ENCODE assay signal across 8 cellular contexts in genomic region chr4:48340905-48341775, GRCh38. TPM values are rescaled to one million over a fixed set of nuclear protein-coding genes. Genes with fewer than 3 reads are reported as not detected.
DNase-seq lines count a peak whose midpoint lies in the region; ATAC-seq and TF ChIP-seq lines count a peak whose summit lies in the region.

Gene SLAIN2, plus strand, starts transcription at chr4:48341529. Its CDS starts 211 bp downstream, at chr4:48341740.

- CTCF ChIA-PET in PC-9 (lab: Charles Lee): interaction anchor here (0.6 to 1.1 kb wide), 5 partner anchors 11 to 573 kb away, joined by 3 to 8 read pairs (median 5); no protein-coding TSS in a partner anchor

- H3K4me3 ChIP-seq in Jurkat, Clone E6-1 (ENCODE audit: low read length): peak within 1 kb of the TSS; percentile 74
- H3K4me3 ChIP-seq in PC-9 (peak within 1 kb of the TSS; percentile 90), mucosa of stomach (ENCODE audit: low read length) (peak within 1 kb of the TSS; percentile 81)

- no peaks in the 10 kb centered on the region for H3K9me3 Mint-ChIP-seq in activated T-cell treated with anti-CD3 and anti-CD28 coated beads, Interleukin-2, amount 50 U/mL, for 24 hours

- TF ChIP-seq POLR2A in erythroblast (IDR thresholded peaks at IDR 0.05; ENCODE audit: low read length): peak; percentile 96

- H3K4me1 Mint-ChIP-seq in activated T-cell treated with anti-CD3 and anti-CD28 coated beads, Interleukin-2, amount 50 U/mL, for 24 hours (ENCODE audit: low read depth): peaks cover 61% of the 10 kb centered on the region

- H3K4me1 ChIP-seq in PC-9 (replicated peaks; ENCODE audit: insufficient read depth) (peaks cover 57% of the 10 kb centered on the region), mucosa of stomach (ENCODE audit: control insufficient read depth, insufficient read depth, low read length) (peaks cover 21% of the 10 kb centered on the region)

- no peaks in the 10 kb centered on the region for H3K9me2 ChIP-seq in PC-9 (ENCODE audit: insufficient read depth)

- no peak for TF ChIP-seq CTCF in PC-9 (conservative IDR thresholded peaks at IDR 0.05)

- DNase-seq in DMS53 treated with DMSO at 0.1 percent for 48 hours (lab: John Stamatoyannopoulos, UW; ENCODE audit: unreplicated experiment): peak; percentile 98
- DNase-seq in Jurkat, Clone E6-1 (ENCODE audit: low read depth, low spot score): peak; percentile 83
- peak; percentile 86 to 99 for DNase-seq in PC-9
- DNase-seq in activated T-cell treated with anti-CD3 and anti-CD28 coated beads, Interleukin-2, amount 50 U/mL, for 24 hours: peak; percentile 100
- peak; percentile 99 for DNase-seq in erythroblast (lab: John Stamatoyannopoulos, UW)
- peak; percentile 99 to 100 for DNase-seq in stimulated activated CD8-positive, alpha-beta memory T cell treated with anti-CD3 and anti-CD28 coated beads, Interleukin-7, amount 100 ng/mL, for 1 hour (ENCODE audit: low read depth in 2 of 2)

- H3K9me3 ChIP-seq in PC-9 (ENCODE audit: insufficient read depth, low read depth) (no peaks in the 10 kb centered on the region), mucosa of stomach (ENCODE audit: control insufficient read depth, low read length) (no peaks in the 10 kb centered on the region)

- peaks cover 50% of the 10 kb centered on the region for H3K79me2 ChIP-seq in PC-9 (ENCODE audit: low read depth)

- H2AFZ ChIP-seq in PC-9: peak within 1 kb of the TSS; percentile 93

- POLR2A ChIA-PET in PC-9 (lab: Charles Lee; ENCODE audit: unreplicated experiment): interaction anchor here (0.6 to 0.7 kb wide), 5 partner anchors 13 to 354 kb away, joined by 3 to 11 read pairs (median 7); no protein-coding TSS in a partner anchor

- ATAC-seq in GM21619 (IDR thresholded peaks at IDR 0.05; ENCODE audit: unreplicated experiment): peak; percentile 87

- peak within 1 kb of the TSS; percentile 89 for H3K9ac ChIP-seq in mucosa of stomach (ENCODE audit: low read length)

- H3K27ac Mint-ChIP-seq in activated T-cell treated with anti-CD3 and anti-CD28 coated beads, Interleukin-2, amount 50 U/mL, for 24 hours: peak within 1 kb of the TSS; percentile 98

- H3K36me3 Mint-ChIP-seq in activated T-cell treated with anti-CD3 and anti-CD28 coated beads, Interleukin-2, amount 50 U/mL, for 24 hours (ENCODE audit: low read depth): peaks cover 13% of the 10 kb centered on the region

- H3K4me2 ChIP-seq in PC-9: peak within 1 kb of the TSS; percentile 96

- intact Hi-C loops in PC-9 (cut with micrococcal nuclease; ENCODE audit: unreplicated experiment): loop anchor here (2.0 to 5.0 kb wide), 2 partner anchors 74 to 212 kb away; partner anchors contain the start of gene TEC

- peaks cover 7% of the 10 kb centered on the region; the same call in 1 of the 2 replicates for H4K20me1 ChIP-seq in PC-9 (ENCODE audit: insufficient read depth)

- H3K36me3 ChIP-seq in PC-9 (ENCODE audit: low read depth) (no peaks in the 10 kb centered on the region), mucosa of stomach (ENCODE audit: control insufficient read depth, insufficient read depth, low read length) (no peaks in the 10 kb centered on the region)

- H3K27me3 ChIP-seq in PC-9 (ENCODE audit: insufficient read depth, low read depth) (no peaks in the 10 kb centered on the region), mucosa of stomach (ENCODE audit: control insufficient read depth, insufficient read depth, low read length) (no peaks in the 10 kb centered on the region)

- peaks cover 21% of the 10 kb centered on the region for H3F3A ChIP-seq in PC-9 (ENCODE audit: insufficient read depth, low read depth)

- peak within 1 kb of the TSS; percentile 82 for H3K27ac ChIP-seq in PC-9

- BruUV-seq in PC-9 (replicated peaks; lab: Mats Ljungman, UMichigan): no TSS peak

- H3K4me3 Mint-ChIP-seq in activated T-cell treated with anti-CD3 and anti-CD28 coated beads, Interleukin-2, amount 50 U/mL, for 24 hours: peak within 1 kb of the TSS; percentile 94

- H3K27me3 Mint-ChIP-seq in activated T-cell treated with anti-CD3 and anti-CD28 coated beads, Interleukin-2, amount 50 U/mL, for 24 hours: no peaks in the 10 kb centered on the region

RNA-seq across cellular contexts. Expression of gene SLAIN2, which starts in this region (rescaled TPM):
- polyA plus RNA-seq in Jurkat, Clone E6-1 (2012; ENCODE audit: insufficient read depth, insufficient read length): 59.6 TPM
- total RNA-seq in PC-9 (2021): 31.5 and 70.4 TPM in 2 replicates

Comparison
In these comparisons a context has a peak if more than half of its experiments do, and no peak if none do; other contexts are left out.
1. Peak in every context shown above with its lines: DNase-seq, ATAC-seq, H3K4me3 ChIP-seq and H3K27ac ChIP-seq.